Comparison of ENCODE assay signal across 18 cellular contexts in genomic region chr4:8745036-8745827, GRCh38.
DNase-seq lines count a peak whose midpoint lies in the region; ATAC-seq and TF ChIP-seq lines count a peak whose summit lies in the region.
"Had no signal": no experiment of that assay in that cellular context is flagged by ENCODE, and none has a peak within 500 bp of the region (broad histone marks: within the 10 kb centered on the region; RNA-seq: fewer than 3 reads in every experiment).

No MANE protein-coding gene starts in this region.

- no peaks in the 10 kb centered on the region for H3K36me3 Mint-ChIP-seq in immature natural killer cell

- H3K9me3 ChIP-seq in Peyer's patch: no peaks in the 10 kb centered on the region
- H3K9me3 ChIP-seq in lower lobe of right lung: no peaks in the 10 kb centered on the region
- H3K9me3 ChIP-seq in BE2C: no peaks in the 10 kb centered on the region
- H3K9me3 ChIP-seq: BLaER1 had no signal

- H3K4me1 Mint-ChIP-seq in immature natural killer cell: no peaks in the 10 kb centered on the region

- H3K27me3 Mint-ChIP-seq in immature natural killer cell (ENCODE audit: low read depth in 3 of 3): peaks cover 2 to 7% (median 5%) of the 10 kb centered on the region in 3 donors

- no peak for ATAC-seq in lower lobe of right lung

- no peak overlapping the region for H3K27ac Mint-ChIP-seq in immature natural killer cell

- H3K27me3 ChIP-seq in Peyer's patch: no peaks in the 10 kb centered on the region
- peaks cover 6% of the 10 kb centered on the region for H3K27me3 ChIP-seq in lower lobe of right lung (ENCODE audit: low read depth)
- no peaks in the 10 kb centered on the region; the same call in 1 of the 2 replicates for H3K27me3 ChIP-seq in BE2C
- H3K27me3 ChIP-seq: BLaER1 had no signal

- no peak overlapping the region for H3K4me3 ChIP-seq in Peyer's patch
- H3K4me3 ChIP-seq in lower lobe of right lung: no peak overlapping the region
- H3K4me3 ChIP-seq in BE2C (ENCODE audit: low read depth, low read length): no peak overlapping the region
- H3K4me3 ChIP-seq: BLaER1 had no signal

- H3K27ac ChIP-seq in Peyer's patch (no peak overlapping the region), lower lobe of right lung (no peak overlapping the region)
- H3K27ac ChIP-seq: 22Rv1, BLaER1 had no signal

- H3K9me3 Mint-ChIP-seq in immature natural killer cell: peaks cover 0 to 2% (median 0%) of the 10 kb centered on the region in 6 donors

- DNase-seq in NCI-H524 (lab: John Stamatoyannopoulos, UW): peak; percentile 13 to 32
- no peak for DNase-seq in NCI-H524 treated with DMSO at 0.1 percent for 48 hours (lab: John Stamatoyannopoulos, UW)
- peak in 2 of 3 donors; percentile 17 to 23 for DNase-seq in Peyer's patch
- peak; percentile 23 for DNase-seq in lower lobe of right lung
- peak; percentile 2 for DNase-seq in stimulated activated CD8-positive, alpha-beta memory T cell treated with anti-CD3 and anti-CD28 coated beads, Interleukin-4, amount 100 ng/mL, for 48 hours
- DNase-seq in BE2C: no peak
- DNase-seq in NCI-H2029 treated with DMSO at 0.1 percent for 48 hours (lab: John Stamatoyannopoulos, UW): no peak
- no peak for DNase-seq in immature natural killer cell
- DNase-seq: DMS 273 treated with DMSO at 0.1 percent for 48 hours; IMR-90; Kasumi-1; NCI-H1105 treated with DMSO at 0.1 percent for 48 hours; NCI-H187; NCI-H2171; NCI-H510A treated with DMSO at 0.1 percent for 48 hours; NK-92 treated with Interleukin-12 subunit alpha and Interleukin-12 subunit beta, amount 100 ng/mL, for 24 hours had no signal

- intact Hi-C loops in lower lobe of right lung (cut with DNase I): no loop called here

- H3K4me3 Mint-ChIP-seq in immature natural killer cell: no peak overlapping the region

- no peak for TF ChIP-seq POLR2A in Peyer's patch (IDR thresholded peaks at IDR 0.05)

- H3K4me1 ChIP-seq in Peyer's patch (no peaks in the 10 kb centered on the region), lower lobe of right lung (no peaks in the 10 kb centered on the region), BE2C (no peaks in the 10 kb centered on the region)
- H3K4me1 ChIP-seq: BLaER1 had no signal

- H3K36me3 ChIP-seq in Peyer's patch: no peaks in the 10 kb centered on the region
- H3K36me3 ChIP-seq in lower lobe of right lung: no peaks in the 10 kb centered on the region
- no peaks in the 10 kb centered on the region for H3K36me3 ChIP-seq in BE2C
- H3K36me3 ChIP-seq: BLaER1 had no signal

- TF ChIP-seq CTCF in Peyer's patch (IDR thresholded peaks at IDR 0.05) (no peak), lower lobe of right lung (IDR thresholded peaks at IDR 0.05) (no peak), BE2C (IDR thresholded peaks at IDR 0.05; ENCODE audit: low read depth, low read length) (no peak)

Comparison
In these comparisons a context has a peak if more than half of its experiments do, and no peak if none do; other contexts are left out.
1. DNase-seq: peak in NCI-H524 (2 of 2), Peyer's patch (2 of 3), lower lobe of right lung (single experiment) and stimulated activated CD8-positive, alpha-beta memory T cell treated with anti-CD3 and anti-CD28 coated beads, Interleukin-4, amount 100 ng/mL, for 48 hours (single experiment); none in NCI-H524 treated with DMSO at 0.1 percent for 48 hours (single experiment), BE2C (single experiment), NCI-H2029 treated with DMSO at 0.1 percent for 48 hours (single experiment) and immature natural killer cell (0 of 3).